Comparison of ENCODE assay signal across 30 cellular contexts in the genomic region with DNA sequence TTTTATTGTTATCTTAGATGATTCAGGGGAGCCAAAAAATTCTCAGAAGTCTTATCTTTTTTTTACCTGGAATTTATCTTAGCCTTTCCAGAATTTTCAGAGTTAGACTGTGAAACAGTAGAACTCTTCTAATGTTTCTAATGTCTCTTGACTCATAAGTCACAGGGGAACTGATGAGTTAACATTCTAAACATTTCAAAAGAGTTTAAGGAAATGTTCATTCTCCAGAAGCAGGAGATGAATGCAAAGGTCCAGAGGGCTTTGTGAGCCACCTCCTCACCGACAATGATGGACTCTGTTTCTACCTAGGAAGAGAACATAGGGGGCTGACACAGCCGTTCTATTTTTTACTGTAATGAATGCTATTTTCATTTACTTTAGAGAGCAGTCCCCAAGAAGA.
"Had no signal": no experiment of that assay in that cellular context is flagged by ENCODE, and none has a peak within 500 bp of the region (broad histone marks: within the 10 kb centered on the region; RNA-seq: fewer than 3 reads in every experiment).

No MANE protein-coding gene starts in this region.

- ATAC-seq: activated CD4-positive, CD25-positive, alpha-beta regulatory T cell treated with anti-CD3 and anti-CD28 coated beads, Interleukin-2, amount 50 U/mL, for 24 hours; activated CD8-positive, alpha-beta memory T cell treated with anti-CD3 and anti-CD28 coated beads, Interleukin-2, amount 10 ng/mL, durations not matched to agents 7 days and 5 days; SK-N-SH treated with all-trans-retinoic acid at 6 μM for 48 hours had no signal

- H3K27ac ChIP-seq: Peyer's patch, RWPE1, SJSA1 had no signal

- H3K4me1 ChIP-seq: Peyer's patch, SJSA1 had no signal

- H3K4me3 ChIP-seq: MG63, Peyer's patch, SJSA1 had no signal

- DNase-seq: activated CD4-positive, alpha-beta T cell treated with anti-CD3 and anti-CD28 coated beads for 48 hours; activated CD4-positive, alpha-beta T cell treated with anti-CD3 and anti-CD28 coated beads, Interleukin-2, amount 50 U/mL, for 4 hours; activated CD8-positive, alpha-beta memory T cell treated with anti-CD3 and anti-CD28 coated beads, Interleukin-2, amount 10 ng/mL, durations not matched to agents 7 days and 5 days; activated effector memory CD4-positive, alpha-beta T cell treated with Interleukin-2 at 50 U/mL for 16 hours; activated naive CD4-positive, alpha-beta T cell; activated T-cell treated with anti-CD3 and anti-CD28 coated beads, Interleukin-2, amount 50 U/mL, for 24 hours; KG1; MG63; MV-4-11; NCI-H1092 treated with DMSO at 0.1 percent for 48 hours; NCI-H1417 treated with DMSO at 0.1 percent for 48 hours; NCI-H1694; NCI-H2029; NCI-H2107; NCI-H2171 treated with DMSO at 0.1 percent for 48 hours; NCI-H226; NCI-H69; NK-92 treated with Interleukin-12 subunit alpha and Interleukin-12 subunit beta, amount 100 ng/mL, for 24 hours; OCI-M1; Peyer's patch; Right ventricle myocardium superior had no signal

- H3K9me3 ChIP-seq: MG63, Peyer's patch, SJSA1 had no signal

- H3K36me3 Mint-ChIP-seq: activated CD8-positive, alpha-beta memory T cell treated with anti-CD3 and anti-CD28 coated beads, Interleukin-2, amount 10 ng/mL, durations not matched to agents 7 days and 5 days; activated naive CD4-positive, alpha-beta T cell treated with anti-CD3 and anti-CD28 coated beads, Interleukin-2, amount 50 U/mL, for 24 hours; brain had no signal

- H3K36me3 ChIP-seq: MG63, Peyer's patch, SJSA1 had no signal

- H3K27ac Mint-ChIP-seq: activated CD8-positive, alpha-beta memory T cell treated with anti-CD3 and anti-CD28 coated beads, Interleukin-2, amount 10 ng/mL, durations not matched to agents 7 days and 5 days; activated naive CD4-positive, alpha-beta T cell treated with anti-CD3 and anti-CD28 coated beads, Interleukin-2, amount 50 U/mL, for 24 hours; activated T-cell treated with anti-CD3 and anti-CD28 coated beads, Interleukin-2, amount 50 U/mL, for 24 hours; activated T-helper 1 cell treated with anti-CD3 and anti-CD28 coated beads, Interleukin-12 subunit alpha, Interleukin-12 subunit beta, Interleukin-2, Interleukin-4 antibody, amounts not matched to agents 30 ng/mL and 10 ng/mL and 1 ng/mL, durations not matched to agents 14 hours and 24 hours and 36 hours; brain; T-helper 1 cell treated with Interleukin-12 subunit alpha and Interleukin-12 subunit beta and Interleukin-4 antibody, amounts not matched to agents 30 μg/mL and 1 μg/mL, for 36 hours had no signal

- H3K4me1 Mint-ChIP-seq: activated CD8-positive, alpha-beta memory T cell treated with anti-CD3 and anti-CD28 coated beads, Interleukin-2, amount 10 ng/mL, durations not matched to agents 7 days and 5 days; activated naive CD4-positive, alpha-beta T cell treated with anti-CD3 and anti-CD28 coated beads, Interleukin-2, amount 50 U/mL, for 24 hours; brain; central memory CD8-positive, alpha-beta T cell had no signal

- H3K27me3 ChIP-seq: MG63, Peyer's patch, SJSA1 had no signal

- H3K4me3 Mint-ChIP-seq: activated CD8-positive, alpha-beta memory T cell treated with anti-CD3 and anti-CD28 coated beads, Interleukin-2, amount 10 ng/mL, durations not matched to agents 7 days and 5 days; activated naive CD4-positive, alpha-beta T cell treated with anti-CD3 and anti-CD28 coated beads, Interleukin-2, amount 50 U/mL, for 24 hours; activated T-cell treated with anti-CD3 and anti-CD28 coated beads, Interleukin-2, amount 50 U/mL, for 24 hours; activated T-helper 1 cell treated with anti-CD3 and anti-CD28 coated beads, Interleukin-12 subunit alpha, Interleukin-12 subunit beta, Interleukin-2, Interleukin-4 antibody, amounts not matched to agents 30 ng/mL and 10 ng/mL and 1 ng/mL, durations not matched to agents 14 hours and 24 hours and 36 hours; brain; central memory CD8-positive, alpha-beta T cell; T-helper 1 cell treated with Interleukin-12 subunit alpha and Interleukin-12 subunit beta and Interleukin-4 antibody, amounts not matched to agents 30 μg/mL and 1 μg/mL, for 36 hours had no signal

- H3K9me3 Mint-ChIP-seq: activated naive CD4-positive, alpha-beta T cell treated with anti-CD3 and anti-CD28 coated beads, Interleukin-2, amount 50 U/mL, for 24 hours had no signal

- H3K27me3 Mint-ChIP-seq: activated CD8-positive, alpha-beta memory T cell treated with anti-CD3 and anti-CD28 coated beads, Interleukin-2, amount 10 ng/mL, durations not matched to agents 7 days and 5 days; activated naive CD4-positive, alpha-beta T cell treated with anti-CD3 and anti-CD28 coated beads, Interleukin-2, amount 50 U/mL, for 24 hours; activated T-cell treated with anti-CD3 and anti-CD28 coated beads, Interleukin-2, amount 50 U/mL, for 24 hours; central memory CD8-positive, alpha-beta T cell had no signal
